8 cellular contexts compared by ENCODE assay signal in the genomic region with DNA sequence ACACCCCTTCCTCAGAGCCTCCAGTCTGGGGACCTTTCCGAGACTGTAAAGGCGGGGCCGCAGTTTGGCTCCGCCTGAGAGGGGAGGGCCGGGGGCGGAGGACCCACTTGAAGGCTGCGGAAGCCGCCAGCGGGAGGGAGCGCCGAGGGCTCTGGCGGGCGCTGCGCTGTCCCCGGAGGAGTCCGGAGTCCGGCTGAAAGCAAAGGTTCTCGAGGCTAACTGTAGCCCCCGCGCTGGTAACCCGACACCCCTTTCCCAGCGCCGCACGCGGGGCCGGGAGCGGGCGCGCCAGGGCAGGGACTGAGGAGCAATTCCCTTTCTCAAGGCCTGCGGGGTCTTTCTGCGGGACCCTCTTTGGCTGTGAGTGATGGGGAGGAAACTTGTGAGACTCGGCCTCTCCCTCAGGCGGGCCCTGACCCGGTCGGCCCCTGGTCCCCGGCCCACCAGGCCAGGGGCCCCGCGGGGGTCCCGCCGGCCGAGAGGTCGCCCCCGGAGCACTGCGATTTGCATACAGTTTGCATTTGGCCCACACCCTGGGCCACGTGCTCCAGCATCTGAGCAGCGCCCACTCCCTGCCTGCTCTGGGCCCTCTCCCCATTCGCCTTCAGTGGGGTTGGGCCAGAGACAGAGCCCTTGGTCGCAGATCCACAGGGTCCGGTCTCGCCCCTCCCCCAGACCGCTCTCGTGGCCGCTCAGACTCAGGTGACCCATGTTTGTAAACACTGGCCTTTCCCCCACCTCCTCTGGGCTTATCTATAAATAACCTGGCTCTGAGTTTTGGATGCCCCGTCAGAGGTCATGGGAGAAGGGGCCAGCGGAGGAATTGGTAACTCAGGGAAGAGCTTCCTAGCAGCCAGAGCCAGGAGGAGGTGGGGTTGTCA. TPM values are rescaled to one million over a fixed set of nuclear protein-coding genes. Genes with fewer than 3 reads are reported as not detected.
A peak's percentile ranks its signal among the peaks of the same experiment; 100 is the strongest.
DNase-seq lines count a peak whose midpoint lies in the region; ATAC-seq and TF ChIP-seq lines count a peak whose summit lies in the region.
"Had no signal": no experiment of that assay in that cellular context is flagged by ENCODE, and none has a peak within 500 bp of the region (broad histone marks: within the 10 kb centered on the region; RNA-seq: fewer than 3 reads in every experiment).

No MANE protein-coding gene starts in this region.

- no peaks in the 10 kb centered on the region for H3K36me3 ChIP-seq in GM23248 (ENCODE audit: low read depth)
- no peaks in the 10 kb centered on the region for H3K36me3 ChIP-seq in lung (ENCODE audit: control insufficient read depth in 2 of 2, insufficient read depth in 2 of 2, low read length in 2 of 2)

- no peak for TF ChIP-seq CTCF in lung (IDR thresholded peaks at IDR 0.05; ENCODE audit: control extremely low read depth, extremely low read depth)

- H3K9me2 ChIP-seq in GM23248 (ENCODE audit: insufficient read depth), result no peaks in the 10 kb centered on the region

- no peaks in the 10 kb centered on the region for H3F3A ChIP-seq in GM23248 (ENCODE audit: insufficient read depth)

- H3K27me3 ChIP-seq in GM23248 (replicated peaks; ENCODE audit: insufficient read depth), result peaks cover 16% of the 10 kb centered on the region
- no peaks in the 10 kb centered on the region for H3K27me3 ChIP-seq in lung (ENCODE audit: control insufficient read depth, insufficient read depth)

- peaks cover 6% of the 10 kb centered on the region for H3K4me1 Mint-ChIP-seq in activated CD8-positive, alpha-beta T cell treated with anti-CD3 and anti-CD28 coated beads, Interleukin-2, amount 10 ng/mL, durations not matched to agents 7 days and 5 days (ENCODE audit: low read depth)

- in situ Hi-C loops in GM23248 (cut with MboI), result no loop called here

- POLR2A ChIA-PET in activated CD8-positive, alpha-beta T cell treated with anti-CD3 and anti-CD28 coated beads, Interleukin-2, amount 10 ng/mL, durations not matched to agents 7 days and 5 days (lab: Charles Lee), result no interaction called here

- H3K4me1 ChIP-seq in GM23248 (ENCODE audit: insufficient read depth), result no peaks in the 10 kb centered on the region
- peaks cover 0 to 7% of the 10 kb centered on the region in 2 donors for H3K4me1 ChIP-seq in lung (ENCODE audit: control insufficient read depth in 2 of 2, insufficient read depth in 2 of 2, low read length in 2 of 2)

- peaks cover 30% of the 10 kb centered on the region for H3K27me3 Mint-ChIP-seq in activated CD8-positive, alpha-beta T cell treated with anti-CD3 and anti-CD28 coated beads, Interleukin-2, amount 10 ng/mL, durations not matched to agents 7 days and 5 days (ENCODE audit: low read depth)

- no peaks in the 10 kb centered on the region for H3K36me3 Mint-ChIP-seq in activated CD8-positive, alpha-beta T cell treated with anti-CD3 and anti-CD28 coated beads, Interleukin-2, amount 10 ng/mL, durations not matched to agents 7 days and 5 days (ENCODE audit: low read depth)

- H3K4me3 ChIP-seq in GM23248 (peak overlapping the region; percentile 69), lung (no peak overlapping the region)

- 3 to 4% methylated on average over 47 to 55 of the region's 55 CpGs for WGBS in GM23248 (ENCODE audit: low coverage in 1 of 2, low lambda C conversion rate in 2 of 2, missing lambda C conversion rate in 2 of 2), 2 experiments
- 1 to 2% methylated on average over 53 to 55 of the region's 55 CpGs for WGBS in lung, 2 donors

- CTCF ChIA-PET in activated CD8-positive, alpha-beta T cell treated with anti-CD3 and anti-CD28 coated beads, Interleukin-2, amount 10 ng/mL, durations not matched to agents 7 days and 5 days (lab: Charles Lee), result no interaction called here

- H4K20me1 ChIP-seq in GM23248 (ENCODE audit: insufficient read depth), result no peaks in the 10 kb centered on the region

- H3K4me2 ChIP-seq in GM23248 (ENCODE audit: unreplicated experiment), result peak overlapping the region; percentile 86

- peak; percentile 69 for DNase-seq in GM23248
- DNase-seq in NCI-H2227 treated with DMSO at 0.1 percent for 48 hours (lab: John Stamatoyannopoulos, UW), result peak; percentile 56
- peak; percentile 41 for DNase-seq in activated CD8-positive, alpha-beta T cell treated with anti-CD3 and anti-CD28 coated beads, Interleukin-2, amount 10 ng/mL, durations not matched to agents 7 days and 5 days
- DNase-seq in effector CD8-positive, alpha-beta T cell (lab: John Stamatoyannopoulos, UW), result peak; percentile 53
- peak; percentile 75 for DNase-seq in lung (ENCODE audit: low spot score)
- peak; percentile 28 to 54 (median 50) for DNase-seq in stimulated activated CD4-positive, alpha-beta T cell treated with anti-CD3 and anti-CD28 coated beads, TNF-alpha, amount 100 ng/mL, for 1 hour (ENCODE audit: low read depth in 3 of 3, low spot score in 1 of 3)

- no peaks in the 10 kb centered on the region for H3K9me3 Mint-ChIP-seq in activated CD8-positive, alpha-beta T cell treated with anti-CD3 and anti-CD28 coated beads, Interleukin-2, amount 10 ng/mL, durations not matched to agents 7 days and 5 days (ENCODE audit: insufficient read depth)

- H3K27ac ChIP-seq in GM23248 (no peak overlapping the region), lung (ENCODE audit: low read depth in 1 of 2, low read length in 1 of 2) (peak overlapping the region in 1 of 2 donors; percentile 73)

- no peaks in the 10 kb centered on the region for H3K9me3 ChIP-seq in GM23248 (ENCODE audit: low read depth)
- H3K9me3 ChIP-seq in lung (ENCODE audit: control insufficient read depth in 2 of 2, insufficient read depth in 1 of 2, low read length in 1 of 2), result peaks cover 0 to 4% of the 10 kb centered on the region in 2 donors

- peak overlapping the region; percentile 86 for H2AFZ ChIP-seq in GM23248

- peak overlapping the region; percentile 54 for H3K9ac ChIP-seq in GM23248

- H3K79me2 ChIP-seq in GM23248 (ENCODE audit: insufficient read depth), result no peaks in the 10 kb centered on the region

- ATAC-seq in activated CD8-positive, alpha-beta T cell treated with anti-CD3 and anti-CD28 coated beads, Interleukin-2, amount 10 ng/mL, durations not matched to agents 7 days and 5 days, result peak; percentile 80
- ATAC-seq in lung (ENCODE audit: insufficient read depth, low FRiP score) (peak; percentile 90), GM18517 (IDR thresholded peaks at IDR 0.05; ENCODE audit: unreplicated experiment) (no peak)

- H3K27ac Mint-ChIP-seq in activated CD8-positive, alpha-beta T cell treated with anti-CD3 and anti-CD28 coated beads, Interleukin-2, amount 10 ng/mL, durations not matched to agents 7 days and 5 days, result no peak overlapping the region

- H3K4me3 Mint-ChIP-seq in activated CD8-positive, alpha-beta T cell treated with anti-CD3 and anti-CD28 coated beads, Interleukin-2, amount 10 ng/mL, durations not matched to agents 7 days and 5 days, result no peak overlapping the region

RNA-seq across cellular contexts. Expression of a gene that starts 0.5 kb away (rescaled TPM):
- total RNA-seq in GM23248 (2014; rRNA removed; shearing (Covaris generic)), result not detected in 2 replicates
- polyA plus RNA-seq in GM23248 (2016; fragmentation: Nextera tagmentation; extraction: Ambion mirVana) (0.23 TPM in 1 of 2 replicates, not detected in the other), lung (under 1 TPM; 0.08 to 0.17 TPM)
- not detected for total RNA-seq in activated CD8-positive, alpha-beta T cell treated with anti-CD3 and anti-CD28 coated beads, Interleukin-2, amount 10 ng/mL, durations not matched to agents 7 days and 5 days
- 1 to 10 TPM; 1.0 to 1.7 TPM for total RNA-seq in lung
- total RNA-seq: subcutaneous adipose tissue had no signal

RNA-seq across cellular contexts. Expression of a gene that starts 2.6 kb away (rescaled TPM):
- total RNA-seq in GM23248 (2014; rRNA removed; shearing (Covaris generic)), result not detected in 2 replicates
- not detected in 2 replicates for polyA plus RNA-seq in GM23248 (2016; fragmentation: Nextera tagmentation; extraction: Ambion mirVana)
- not detected for total RNA-seq in activated CD8-positive, alpha-beta T cell treated with anti-CD3 and anti-CD28 coated beads, Interleukin-2, amount 10 ng/mL, durations not matched to agents 7 days and 5 days
- under 1 TPM; 0.68 to 0.80 TPM for total RNA-seq in lung
- under 1 TPM in 1 of 2 donors, not detected in 1; 0.14 TPM for polyA plus RNA-seq in lung
- total RNA-seq: subcutaneous adipose tissue had no signal

RNA-seq across cellular contexts. Expression of a gene that starts 28.9 kb away (rescaled TPM):
- 0.51 and 0.65 TPM in 2 replicates for total RNA-seq in GM23248 (2014; rRNA removed; shearing (Covaris generic))
- polyA plus RNA-seq in GM23248 (2016; fragmentation: Nextera tagmentation; extraction: Ambion mirVana), result 0.28 and 0.44 TPM in 2 replicates
- total RNA-seq in activated CD8-positive, alpha-beta T cell treated with anti-CD3 and anti-CD28 coated beads, Interleukin-2, amount 10 ng/mL, durations not matched to agents 7 days and 5 days, result 1 to 10 TPM; 2.6 to 3.0 TPM
- total RNA-seq in lung, result 1 to 10 TPM in 1 of 2 donors, under 1 TPM in 1; 0.71 to 2.9 TPM
- 1 to 10 TPM; 1.5 to 1.6 TPM for polyA plus RNA-seq in lung
